In genomic region chr12:83197483-83197914, GRCh38 we compare ENCODE assay signal across 1 cellular context.
TF ChIP-seq lines count a peak whose summit lies in the region.

No MANE protein-coding gene starts in this region.

TF ChIP-seq in K562, 482 proteins besides CTCF, POLR2A, EP300 and RAD21 (continued from another document):
- TF ChIP-seq HDGF (IDR thresholded peaks at IDR 0.05) (no peak), VEZF1 (CRISPR knock-in tag; IDR thresholded peaks at IDR 0.05) (peak; percentile 32; the same call in 1 of the 2 replicates), ZNF395 (CRISPR knock-in tag; IDR thresholded peaks at IDR 0.05) (0 out of 2 replicates have a peak, but pooled peaks have one; percentile 27), BRCA1 (IDR thresholded peaks at IDR 0.05) (no peak), BRCA1 (CRISPR knock-in tag; IDR thresholded peaks at IDR 0.05) (no peak), PHF20 (IDR thresholded peaks at IDR 0.05; ENCODE audit: partially characterized antibody) (no peak), FOXA3 (CRISPR knock-in tag; conservative IDR thresholded peaks at IDR 0.05 in 1 of 2, IDR thresholded peaks at IDR 0.05 in 1 of 2) (no peak), KDM1A (IDR thresholded peaks at IDR 0.05) (no peak), DEAF1 (CRISPR knock-in tag; IDR thresholded peaks at IDR 0.05) (no peak)
TF ChIP-seq in K562: peak in this region for 2.
